17 cellular contexts compared by ENCODE assay signal in genomic region chr7:130419652-130420051, GRCh38. TPM values are rescaled to one million over a fixed set of nuclear protein-coding genes. Genes with fewer than 3 reads are reported as not detected.
DNase-seq lines count a peak whose midpoint lies in the region; ATAC-seq and TF ChIP-seq lines count a peak whose summit lies in the region.
"Had no signal": no experiment of that assay in that cellular context is flagged by ENCODE, and none has a peak within 500 bp of the region (broad histone marks: within the 10 kb centered on the region; RNA-seq: fewer than 3 reads in every experiment).

No MANE protein-coding gene starts in this region.

- CTCF ChIA-PET in CD8-positive, alpha-beta memory T cell (lab: Charles Lee), result no interaction called here
- CTCF ChIA-PET in naive thymus-derived CD4-positive, alpha-beta T cell (lab: Charles Lee), result interaction anchor here (0.9 kb wide), 1 partner anchor 9 kb away, joined by 3 read pairs; no protein-coding TSS in a partner anchor

- TF ChIP-seq CTCF in GM20000 (IDR thresholded peaks at IDR 0.05; ENCODE audit: extremely low read depth, missing control alignments), result no peak

- no peaks in the 10 kb centered on the region for H3K9me3 ChIP-seq in CD8-positive, alpha-beta memory T cell (ENCODE audit: low read length)
- no peaks in the 10 kb centered on the region for H3K9me3 ChIP-seq in naive thymus-derived CD4-positive, alpha-beta T cell (ENCODE audit: control insufficient read depth in 2 of 3, low read length in 3 of 3)
- H3K9me3 ChIP-seq: BLaER1, esophagus squamous epithelium had no signal

- no peaks in the 10 kb centered on the region for H3K9me3 Mint-ChIP-seq in CD8-positive, alpha-beta memory T cell
- H3K9me3 Mint-ChIP-seq in naive thymus-derived CD4-positive, alpha-beta T cell, result no peaks in the 10 kb centered on the region
- H3K9me3 Mint-ChIP-seq: activated B cell treated with CpG ODN at 0.5 μM for 24 hours; activated T-helper 1 cell treated with anti-CD3 and anti-CD28 coated beads, Interleukin-12 subunit alpha, Interleukin-12 subunit beta, Interleukin-2, Interleukin-4 antibody, amounts not matched to agents 30 ng/mL and 10 ng/mL and 1 ng/mL, durations not matched to agents 14 hours and 24 hours and 36 hours had no signal

- peak overlapping the region in 5 of 8 donors; percentile 19 to 84 (median 48) for H3K27ac Mint-ChIP-seq in CD8-positive, alpha-beta memory T cell
- H3K27ac Mint-ChIP-seq in naive thymus-derived CD4-positive, alpha-beta T cell, result peak overlapping the region; percentile 50 to 96 (median 92)
- H3K27ac Mint-ChIP-seq: activated B cell treated with CpG ODN at 0.5 μM for 24 hours; activated T-helper 1 cell treated with anti-CD3 and anti-CD28 coated beads, Interleukin-12 subunit alpha, Interleukin-12 subunit beta, Interleukin-2, Interleukin-4 antibody, amounts not matched to agents 30 ng/mL and 10 ng/mL and 1 ng/mL, durations not matched to agents 14 hours and 24 hours and 36 hours had no signal

- intact Hi-C loops in naive thymus-derived CD4-positive, alpha-beta T cell (cut with micrococcal nuclease), result loop anchor here (1.0 to 10.0 kb wide), 4 partner anchors 15 to 67 kb away; no protein-coding TSS in a partner anchor

- peak overlapping the region in 5 of 7 donors; percentile 24 to 61 (median 48) for H3K4me3 Mint-ChIP-seq in CD8-positive, alpha-beta memory T cell
- H3K4me3 Mint-ChIP-seq in naive thymus-derived CD4-positive, alpha-beta T cell, result peak overlapping the region; percentile 12 to 84 (median 66)
- H3K4me3 Mint-ChIP-seq: activated B cell treated with CpG ODN at 0.5 μM for 24 hours; activated T-helper 1 cell treated with anti-CD3 and anti-CD28 coated beads, Interleukin-12 subunit alpha, Interleukin-12 subunit beta, Interleukin-2, Interleukin-4 antibody, amounts not matched to agents 30 ng/mL and 10 ng/mL and 1 ng/mL, durations not matched to agents 14 hours and 24 hours and 36 hours had no signal

- H3K4me1 ChIP-seq in CD8-positive, alpha-beta memory T cell (ENCODE audit: insufficient read depth, low read length), result peaks cover 56% of the 10 kb centered on the region
- peaks cover 7 to 71% of the 10 kb centered on the region in 2 donors for H3K4me1 ChIP-seq in naive thymus-derived CD4-positive, alpha-beta T cell (ENCODE audit: control insufficient read depth in 2 of 2, insufficient read depth in 2 of 2, low read length in 2 of 2)
- H3K4me1 ChIP-seq: esophagus squamous epithelium had no signal

- POLR2A ChIA-PET in CD8-positive, alpha-beta memory T cell (lab: Charles Lee), result interaction anchor here (0.7 kb wide), 1 partner anchor 45 kb away, joined by 3 read pairs; no protein-coding TSS in a partner anchor
- POLR2A ChIA-PET in naive thymus-derived CD4-positive, alpha-beta T cell (lab: Charles Lee), result interaction anchor here (0.8 to 1.7 kb wide), 4 partner anchors 10 to 25 kb away, joined by 3 to 5 read pairs (median 4); no protein-coding TSS in a partner anchor

- peaks cover 31 to 58% (median 55%) of the 10 kb centered on the region in 3 donors for H3K4me1 Mint-ChIP-seq in CD8-positive, alpha-beta memory T cell
- peaks cover 36 to 88% (median 84%) of the 10 kb centered on the region in 7 donors for H3K4me1 Mint-ChIP-seq in naive thymus-derived CD4-positive, alpha-beta T cell

- no peaks in the 10 kb centered on the region for H3K27me3 ChIP-seq in CD8-positive, alpha-beta memory T cell (ENCODE audit: insufficient read depth, low read length, poor library complexity, severe bottlenecking)
- H3K27me3 ChIP-seq in naive thymus-derived CD4-positive, alpha-beta T cell (ENCODE audit: control insufficient read depth in 2 of 2, insufficient read depth in 2 of 2, low read length in 2 of 2), result no peaks in the 10 kb centered on the region
- H3K27me3 ChIP-seq: BLaER1, esophagus squamous epithelium had no signal

- peak in 1 of 5 donors; percentile 40 for DNase-seq in CD8-positive, alpha-beta memory T cell
- DNase-seq in NCI-H187 treated with DMSO at 0.1 percent for 48 hours (lab: John Stamatoyannopoulos, UW) (peak; percentile 91), amniotic epithelial cell (ENCODE audit: low read depth) (peak; percentile 27), GM20000 (ENCODE audit: low spot score) (no peak), COR-L47 (lab: John Stamatoyannopoulos, UW) (no peak)
- peak in 5 of 9 donors; percentile 19 to 46 (median 27) for DNase-seq in naive thymus-derived CD4-positive, alpha-beta T cell
- DNase-seq: activated B cell treated with CpG ODN at 0.5 μM for 24 hours; esophagus squamous epithelium; GF-D8; NCI-H1105; NK-92 treated with Interleukin-12 subunit alpha and Interleukin-12 subunit beta, amount 100 ng/mL, for 24 hours; stimulated activated CD4-positive, alpha-beta T cell treated with anti-CD3 and anti-CD28 coated beads, Interleukin-4, amount 100 ng/mL, for 24 hours had no signal

- no peak overlapping the region for H3K4me3 ChIP-seq in CD8-positive, alpha-beta memory T cell (ENCODE audit: low read length)
- H3K4me3 ChIP-seq in naive thymus-derived CD4-positive, alpha-beta T cell (ENCODE audit: low read length), result no peak overlapping the region
- H3K4me3 ChIP-seq: BLaER1, esophagus squamous epithelium had no signal

- H3K27me3 Mint-ChIP-seq in CD8-positive, alpha-beta memory T cell, result peaks cover 0 to 1% of the 10 kb centered on the region in 2 donors
- no peaks in the 10 kb centered on the region for H3K27me3 Mint-ChIP-seq in naive thymus-derived CD4-positive, alpha-beta T cell
- H3K27me3 Mint-ChIP-seq: activated B cell treated with CpG ODN at 0.5 μM for 24 hours had no signal

- H3K27ac ChIP-seq in CD8-positive, alpha-beta memory T cell (ENCODE audit: low read depth, low read length), result no peak overlapping the region
- peak overlapping the region; percentile 43 for H3K27ac ChIP-seq in naive thymus-derived CD4-positive, alpha-beta T cell (ENCODE audit: low read depth, low read length)
- H3K27ac ChIP-seq: BLaER1 had no signal

- no peaks in the 10 kb centered on the region for H3K36me3 Mint-ChIP-seq in CD8-positive, alpha-beta memory T cell
- peaks cover 0 to 7% (median 0%) of the 10 kb centered on the region in 5 donors for H3K36me3 Mint-ChIP-seq in naive thymus-derived CD4-positive, alpha-beta T cell

- no peaks in the 10 kb centered on the region for H3K36me3 ChIP-seq in CD8-positive, alpha-beta memory T cell (ENCODE audit: insufficient read depth, low read length)
- H3K36me3 ChIP-seq in naive thymus-derived CD4-positive, alpha-beta T cell (ENCODE audit: control insufficient read depth in 2 of 3, insufficient read depth in 3 of 3, low read length in 3 of 3), result no peaks in the 10 kb centered on the region
- H3K36me3 ChIP-seq: esophagus squamous epithelium had no signal

- ATAC-seq in naive thymus-derived CD4-positive, alpha-beta T cell, result peak; percentile 67
- ATAC-seq in GM21723 (IDR thresholded peaks at IDR 0.05; ENCODE audit: unreplicated experiment) (no peak), GM18907 (IDR thresholded peaks at IDR 0.05; ENCODE audit: unreplicated experiment) (no peak)
- ATAC-seq: HepG2 had no signal

RNA-seq across cellular contexts. Expression of gene CEP41, which starts 21.2 kb away (rescaled TPM):
- 10 to 100 TPM; 16.6 to 18.8 TPM for total RNA-seq in CD8-positive, alpha-beta memory T cell
- polyA plus RNA-seq in CD8-positive, alpha-beta memory T cell, result 23.6 TPM
- total RNA-seq in naive thymus-derived CD4-positive, alpha-beta T cell, result 10 to 100 TPM in 3 of 5 experiments, 1 to 10 TPM in 2; 6.9 to 16.0 (median 12.6) TPM
- polyA plus RNA-seq in naive thymus-derived CD4-positive, alpha-beta T cell, result 10 to 100 TPM; 26.4 to 29.6 TPM

RNA-seq across cellular contexts. Expression of gene CPA1, which starts 39.4 kb away (rescaled TPM):
- total RNA-seq in CD8-positive, alpha-beta memory T cell, result not detected
- not detected for polyA plus RNA-seq in CD8-positive, alpha-beta memory T cell
- total RNA-seq in naive thymus-derived CD4-positive, alpha-beta T cell, result not detected
- polyA plus RNA-seq in naive thymus-derived CD4-positive, alpha-beta T cell, result not detected
- total RNA-seq: activated B cell treated with CpG ODN at 0.5 μM for 24 hours; activated T-helper 1 cell treated with anti-CD3 and anti-CD28 coated beads, Interleukin-12 subunit alpha, Interleukin-12 subunit beta, Interleukin-2, Interleukin-4 antibody, amounts not matched to agents 30 ng/mL and 10 ng/mL and 1 ng/mL, durations not matched to agents 14 hours and 24 hours and 36 hours; esophagus squamous epithelium had no signal

Comparison
In these comparisons a context has a peak if more than half of its experiments do, and no peak if none do; other contexts are left out.
1. DNase-seq: peak in NCI-H187 treated with DMSO at 0.1 percent for 48 hours (single experiment), amniotic epithelial cell (single experiment) and naive thymus-derived CD4-positive, alpha-beta T cell (5 of 9); none in GM20000 (single experiment) and COR-L47 (single experiment).